In the genomic region with DNA sequence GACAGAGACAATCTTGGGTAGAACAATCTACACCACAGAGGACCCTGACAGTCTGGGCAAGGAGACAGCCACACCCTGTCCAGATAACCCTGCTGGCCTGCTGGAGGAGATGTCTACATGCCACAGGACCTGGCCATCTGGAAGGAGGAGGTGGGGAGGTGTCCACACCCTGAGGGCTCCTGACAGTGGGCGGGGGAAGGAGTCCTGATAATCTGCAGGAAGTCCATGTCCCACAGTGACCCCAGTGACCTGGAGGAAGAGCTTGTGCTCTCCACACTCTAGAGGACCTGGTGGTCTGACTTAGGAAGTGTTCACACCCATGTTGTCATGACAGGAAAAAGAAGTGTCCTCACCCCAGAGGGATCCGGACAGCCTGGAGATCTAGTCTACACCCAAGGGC, we compare ENCODE assay signal across 1 cellular context.
A peak's percentile ranks its signal among the peaks of the same experiment; 100 is the strongest.
TF ChIP-seq lines count a peak whose summit lies in the region.

No MANE protein-coding gene starts in this region.

TF ChIP-seq in K562, 482 proteins besides CTCF, POLR2A, EP300 and RAD21 (continues in another document):
- TF ChIP-seq CBFA2T3 (IDR thresholded peaks at IDR 0.05) (peak; percentile 90), SAFB (IDR thresholded peaks at IDR 0.05; ENCODE audit: borderline replicate concordance, low read depth, low read length) (no peak), TEAD4 (IDR thresholded peaks at IDR 0.05; ENCODE audit: low read length) (peak; percentile 62), TEAD4 (CRISPR knock-in tag; IDR thresholded peaks at IDR 0.05; ENCODE audit: borderline replicate concordance) (no peak), ZNF197 (CRISPR knock-in tag; IDR thresholded peaks at IDR 0.05; ENCODE audit: low read depth) (no peak), JUND (IDR thresholded peaks at IDR 0.05; ENCODE audit: borderline replicate concordance, low read depth, low read length) (no peak), JUND (tag; IDR thresholded peaks at IDR 0.05; ENCODE audit: borderline replicate concordance, low read depth, low read length) (peak; percentile 33; the same call in 1 of the 3 replicates), ETV1 (tag; conservative IDR thresholded peaks at IDR 0.05; ENCODE audit: low read depth) (0 out of 2 replicates have a peak, but pooled peaks have one; percentile 20), LEF1 (IDR thresholded peaks at IDR 0.05) (no peak), RCOR1 (IDR thresholded peaks at IDR 0.05; ENCODE audit: borderline replicate concordance in 1 of 2, low read depth in 2 of 2, low read length in 2 of 2) (peak in 1 of 2 experiments; percentile 36; a peak in 1 of 4 replicates), TBL1XR1 (IDR thresholded peaks at IDR 0.05; ENCODE audit: low read length in 2 of 2) (peak in 1 of 2 experiments; percentile 35; a peak in 1 of 4 replicates), NFIC (IDR thresholded peaks at IDR 0.05) (peak; percentile 41; the same call in 1 of the 2 replicates), TCF3 (CRISPR knock-in tag; IDR thresholded peaks at IDR 0.05) (peak; percentile 81), ARID1B (IDR thresholded peaks at IDR 0.05) (peak; percentile 64), HDAC8 (tag; IDR thresholded peaks at IDR 0.05) (no peak), TRIM24 (IDR thresholded peaks at IDR 0.05) (0 out of 4 replicates have a peak, but pooled peaks of 1 of the 2 experiments have one; percentile 19), NR2C1 (IDR thresholded peaks at IDR 0.05) (peak; percentile 62), NR2C1 (tag; IDR thresholded peaks at IDR 0.05) (peak; percentile 72), KLF16 (IDR thresholded peaks at IDR 0.05) (peak; percentile 42; the same call in 1 of the 2 replicates), MIER1 (IDR thresholded peaks at IDR 0.05; ENCODE audit: low read depth) (no peak), PHTF2 (CRISPR knock-in tag; IDR thresholded peaks at IDR 0.05) (no peak), THRAP3 (IDR thresholded peaks at IDR 0.05; ENCODE audit: borderline replicate concordance) (no peak), NR2C2 (CRISPR knock-in tag; IDR thresholded peaks at IDR 0.05) (no peak), NR2C2 (tag; IDR thresholded peaks at IDR 0.05) (peak; percentile 59), SP2 (IDR thresholded peaks at IDR 0.05; ENCODE audit: extremely low read depth, low read depth, low read length, poor library complexity, severe bottlenecking) (no peak), ZFP1 (CRISPR knock-in tag; IDR thresholded peaks at IDR 0.05) (no peak), HDAC3 (IDR thresholded peaks at IDR 0.05; ENCODE audit: borderline replicate concordance, partially characterized antibody) (peak; percentile 61), EWSR1 (IDR thresholded peaks at IDR 0.05; ENCODE audit: borderline replicate concordance, low read depth, partially characterized antibody) (no peak), KLF1 (tag; IDR thresholded peaks at IDR 0.05) (peak; percentile 79; the same call in 1 of the 2 replicates), PHF20 (IDR thresholded peaks at IDR 0.05; ENCODE audit: partially characterized antibody) (no peak), SMAD4 (CRISPR knock-in tag; conservative IDR thresholded peaks at IDR 0.05) (peak; percentile 93), RUNX1 (IDR thresholded peaks at IDR 0.05; ENCODE audit: low read depth) (no peak), POLR2AphosphoS5 (IDR thresholded peaks at IDR 0.05; ENCODE audit: control insufficient read depth, insufficient read depth, low read depth, low read length) (0 out of 2 replicates have a peak, but pooled peaks have one; percentile 53), GATA2 (CRISPR knock-in tag; IDR thresholded peaks at IDR 0.05) (peak; percentile 24; the same call in 1 of the 2 replicates), TEAD1 (CRISPR knock-in tag; IDR thresholded peaks at IDR 0.05) (0 out of 4 replicates have a peak, but pooled peaks of 1 of the 2 experiments have one; percentile 30), TAL1 (IDR thresholded peaks at IDR 0.05) (peak; percentile 56; the same call in 1 of the 2 replicates), FOXP1 (CRISPR knock-in tag; IDR thresholded peaks at IDR 0.05) (0 out of 2 replicates have a peak, but pooled peaks have one; percentile 29), CTBP1 (IDR thresholded peaks at IDR 0.05; ENCODE audit: borderline replicate concordance) (peak; percentile 60; the same call in 1 of the 2 replicates), DPF2 (IDR thresholded peaks at IDR 0.05) (0 out of 2 replicates have a peak, but pooled peaks have one; percentile 25)
- TF ChIP-seq, protein P1, sequence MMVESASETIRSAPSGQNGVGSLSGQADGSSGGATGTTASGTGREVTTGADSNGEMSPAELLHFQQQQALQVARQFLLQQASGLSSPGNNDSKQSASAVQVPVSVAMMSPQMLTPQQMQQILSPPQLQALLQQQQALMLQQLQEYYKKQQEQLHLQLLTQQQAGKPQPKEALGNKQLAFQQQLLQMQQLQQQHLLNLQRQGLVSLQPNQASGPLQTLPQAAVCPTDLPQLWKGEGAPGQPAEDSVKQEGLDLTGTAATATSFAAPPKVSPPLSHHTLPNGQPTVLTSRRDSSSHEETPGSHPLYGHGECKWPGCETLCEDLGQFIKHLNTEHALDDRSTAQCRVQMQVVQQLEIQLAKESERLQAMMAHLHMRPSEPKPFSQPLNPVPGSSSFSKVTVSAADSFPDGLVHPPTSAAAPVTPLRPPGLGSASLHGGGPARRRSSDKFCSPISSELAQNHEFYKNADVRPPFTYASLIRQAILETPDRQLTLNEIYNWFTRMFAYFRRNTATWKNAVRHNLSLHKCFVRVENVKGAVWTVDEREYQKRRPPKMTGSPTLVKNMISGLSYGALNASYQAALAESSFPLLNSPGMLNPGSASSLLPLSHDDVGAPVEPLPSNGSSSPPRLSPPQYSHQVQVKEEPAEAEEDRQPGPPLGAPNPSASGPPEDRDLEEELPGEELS (CRISPR knock-in tag; IDR thresholded peaks at IDR 0.05; ENCODE audit: borderline replicate concordance) = no peak
- TF ChIP-seq, protein P2, sequence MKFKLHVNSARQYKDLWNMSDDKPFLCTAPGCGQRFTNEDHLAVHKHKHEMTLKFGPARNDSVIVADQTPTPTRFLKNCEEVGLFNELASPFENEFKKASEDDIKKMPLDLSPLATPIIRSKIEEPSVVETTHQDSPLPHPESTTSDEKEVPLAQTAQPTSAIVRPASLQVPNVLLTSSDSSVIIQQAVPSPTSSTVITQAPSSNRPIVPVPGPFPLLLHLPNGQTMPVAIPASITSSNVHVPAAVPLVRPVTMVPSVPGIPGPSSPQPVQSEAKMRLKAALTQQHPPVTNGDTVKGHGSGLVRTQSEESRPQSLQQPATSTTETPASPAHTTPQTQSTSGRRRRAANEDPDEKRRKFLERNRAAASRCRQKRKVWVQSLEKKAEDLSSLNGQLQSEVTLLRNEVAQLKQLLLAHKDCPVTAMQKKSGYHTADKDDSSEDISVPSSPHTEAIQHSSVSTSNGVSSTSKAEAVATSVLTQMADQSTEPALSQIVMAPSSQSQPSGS (CRISPR knock-in tag; IDR thresholded peaks at IDR 0.05) = no peak
- TF ChIP-seq, protein P3, sequence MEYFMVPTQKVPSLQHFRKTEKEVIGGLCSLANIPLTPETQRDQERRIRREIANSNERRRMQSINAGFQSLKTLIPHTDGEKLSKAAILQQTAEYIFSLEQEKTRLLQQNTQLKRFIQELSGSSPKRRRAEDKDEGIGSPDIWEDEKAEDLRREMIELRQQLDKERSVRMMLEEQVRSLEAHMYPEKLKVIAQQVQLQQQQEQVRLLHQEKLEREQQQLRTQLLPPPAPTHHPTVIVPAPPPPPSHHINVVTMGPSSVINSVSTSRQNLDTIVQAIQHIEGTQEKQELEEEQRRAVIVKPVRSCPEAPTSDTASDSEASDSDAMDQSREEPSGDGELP (CRISPR knock-in tag; IDR thresholded peaks at IDR 0.05; ENCODE audit: borderline replicate concordance) = peak; percentile 55; the same call in 1 of the 2 replicates
- TF ChIP-seq, protein P4, sequence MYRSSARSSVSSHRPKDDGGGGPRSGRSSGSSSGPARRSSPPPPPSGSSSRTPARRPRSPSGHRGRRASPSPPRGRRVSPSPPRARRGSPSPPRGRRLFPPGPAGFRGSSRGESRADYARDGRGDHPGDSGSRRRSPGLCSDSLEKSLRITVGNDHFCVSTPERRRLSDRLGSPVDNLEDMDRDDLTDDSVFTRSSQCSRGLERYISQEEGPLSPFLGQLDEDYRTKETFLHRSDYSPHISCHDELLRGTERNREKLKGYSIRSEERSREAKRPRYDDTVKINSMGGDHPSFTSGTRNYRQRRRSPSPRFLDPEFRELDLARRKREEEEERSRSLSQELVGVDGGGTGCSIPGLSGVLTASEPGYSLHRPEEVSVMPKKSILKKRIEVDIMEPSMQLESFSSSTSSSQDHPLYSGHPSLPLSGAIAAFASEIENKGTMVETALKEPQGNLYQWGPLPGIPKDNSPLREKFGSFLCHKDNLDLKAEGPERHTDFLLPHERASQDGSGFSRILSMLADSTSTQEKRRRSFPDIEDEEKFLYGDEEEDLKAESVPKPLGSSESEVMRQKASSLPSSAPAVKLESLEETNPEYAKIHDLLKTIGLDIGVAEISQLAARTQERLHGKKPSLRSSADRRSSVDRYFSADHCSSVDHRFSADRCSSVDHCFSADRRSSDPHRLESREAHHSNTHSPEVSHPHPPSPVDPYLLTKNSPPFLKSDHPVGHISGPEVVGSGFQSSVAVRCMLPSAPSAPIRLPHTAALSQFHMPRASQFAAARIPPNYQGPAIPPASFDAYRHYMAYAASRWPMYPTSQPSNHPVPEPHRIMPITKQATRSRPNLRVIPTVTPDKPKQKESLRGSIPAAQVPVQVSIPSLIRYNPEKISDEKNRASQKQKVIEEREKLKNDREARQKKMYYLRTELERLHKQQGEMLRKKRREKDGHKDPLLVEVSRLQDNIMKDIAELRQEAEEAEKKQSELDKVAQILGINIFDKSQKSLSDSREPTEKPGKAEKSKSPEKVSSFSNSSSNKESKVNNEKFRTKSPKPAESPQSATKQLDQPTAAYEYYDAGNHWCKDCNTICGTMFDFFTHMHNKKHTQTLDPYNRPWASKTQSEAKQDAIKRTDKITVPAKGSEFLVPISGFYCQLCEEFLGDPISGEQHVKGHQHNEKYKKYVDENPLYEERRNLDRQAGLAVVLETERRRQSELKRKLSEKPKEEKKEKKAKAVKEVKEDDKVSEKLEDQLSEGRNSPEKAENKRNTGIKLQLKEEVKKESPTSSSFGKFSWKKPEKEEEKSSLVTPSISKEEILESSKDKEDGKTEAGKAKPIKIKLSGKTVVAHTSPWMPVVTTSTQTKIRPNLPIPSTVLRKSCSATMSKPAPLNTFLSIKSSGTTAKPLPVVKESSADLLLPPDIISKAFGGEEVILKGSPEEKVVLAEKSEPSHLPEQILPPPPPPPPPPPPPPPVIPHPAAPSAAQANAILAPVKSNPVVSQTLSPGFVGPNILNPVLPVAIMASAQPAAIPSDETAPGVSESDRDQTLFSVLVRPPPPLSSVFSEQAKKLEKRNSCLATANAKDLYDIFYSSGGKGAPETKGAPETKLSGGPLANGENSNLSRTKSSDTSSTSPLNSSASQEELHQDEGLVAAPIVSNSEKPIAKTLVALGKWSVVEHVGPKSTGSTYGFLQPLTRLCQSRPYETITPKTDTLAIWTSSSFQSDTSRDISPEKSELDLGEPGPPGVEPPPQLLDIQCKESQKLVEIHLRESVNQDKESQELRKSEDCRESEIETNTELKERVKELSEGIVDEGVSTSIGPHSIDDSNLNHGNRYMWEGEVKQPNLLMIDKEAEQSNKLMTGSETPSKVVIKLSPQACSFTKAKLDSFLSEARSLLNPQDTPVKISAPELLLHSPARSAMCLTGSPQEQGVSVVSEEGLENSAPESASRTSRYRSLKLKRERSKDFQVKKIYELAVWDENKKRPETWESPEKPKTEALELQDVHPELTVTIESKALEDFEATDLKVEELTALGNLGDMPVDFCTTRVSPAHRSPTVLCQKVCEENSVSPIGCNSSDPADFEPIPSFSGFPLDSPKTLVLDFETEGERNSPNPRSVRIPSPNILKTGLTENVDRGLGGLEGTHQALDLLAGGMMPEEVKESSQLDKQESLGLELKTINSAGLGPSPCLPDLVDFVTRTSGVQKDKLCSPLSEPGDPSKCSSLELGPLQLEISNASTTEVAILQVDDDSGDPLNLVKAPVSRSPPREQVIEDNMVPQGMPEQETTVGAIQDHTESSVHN (IDR thresholded peaks at IDR 0.05; ENCODE audit: borderline replicate concordance in 1 of 2, low read depth in 1 of 2) = no peak
- TF ChIP-seq, protein P5, sequence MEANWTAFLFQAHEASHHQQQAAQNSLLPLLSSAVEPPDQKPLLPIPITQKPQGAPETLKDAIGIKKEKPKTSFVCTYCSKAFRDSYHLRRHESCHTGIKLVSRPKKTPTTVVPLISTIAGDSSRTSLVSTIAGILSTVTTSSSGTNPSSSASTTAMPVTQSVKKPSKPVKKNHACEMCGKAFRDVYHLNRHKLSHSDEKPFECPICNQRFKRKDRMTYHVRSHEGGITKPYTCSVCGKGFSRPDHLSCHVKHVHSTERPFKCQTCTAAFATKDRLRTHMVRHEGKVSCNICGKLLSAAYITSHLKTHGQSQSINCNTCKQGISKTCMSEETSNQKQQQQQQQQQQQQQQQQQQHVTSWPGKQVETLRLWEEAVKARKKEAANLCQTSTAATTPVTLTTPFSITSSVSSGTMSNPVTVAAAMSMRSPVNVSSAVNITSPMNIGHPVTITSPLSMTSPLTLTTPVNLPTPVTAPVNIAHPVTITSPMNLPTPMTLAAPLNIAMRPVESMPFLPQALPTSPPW (CRISPR knock-in tag; IDR thresholded peaks at IDR 0.05) = peak; percentile 18; the same call in 1 of the 2 replicates
- TF ChIP-seq, protein P6, sequence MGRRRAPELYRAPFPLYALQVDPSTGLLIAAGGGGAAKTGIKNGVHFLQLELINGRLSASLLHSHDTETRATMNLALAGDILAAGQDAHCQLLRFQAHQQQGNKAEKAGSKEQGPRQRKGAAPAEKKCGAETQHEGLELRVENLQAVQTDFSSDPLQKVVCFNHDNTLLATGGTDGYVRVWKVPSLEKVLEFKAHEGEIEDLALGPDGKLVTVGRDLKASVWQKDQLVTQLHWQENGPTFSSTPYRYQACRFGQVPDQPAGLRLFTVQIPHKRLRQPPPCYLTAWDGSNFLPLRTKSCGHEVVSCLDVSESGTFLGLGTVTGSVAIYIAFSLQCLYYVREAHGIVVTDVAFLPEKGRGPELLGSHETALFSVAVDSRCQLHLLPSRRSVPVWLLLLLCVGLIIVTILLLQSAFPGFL (CRISPR knock-in tag; IDR thresholded peaks at IDR 0.05) = no peak
- TF ChIP-seq, protein P7, sequence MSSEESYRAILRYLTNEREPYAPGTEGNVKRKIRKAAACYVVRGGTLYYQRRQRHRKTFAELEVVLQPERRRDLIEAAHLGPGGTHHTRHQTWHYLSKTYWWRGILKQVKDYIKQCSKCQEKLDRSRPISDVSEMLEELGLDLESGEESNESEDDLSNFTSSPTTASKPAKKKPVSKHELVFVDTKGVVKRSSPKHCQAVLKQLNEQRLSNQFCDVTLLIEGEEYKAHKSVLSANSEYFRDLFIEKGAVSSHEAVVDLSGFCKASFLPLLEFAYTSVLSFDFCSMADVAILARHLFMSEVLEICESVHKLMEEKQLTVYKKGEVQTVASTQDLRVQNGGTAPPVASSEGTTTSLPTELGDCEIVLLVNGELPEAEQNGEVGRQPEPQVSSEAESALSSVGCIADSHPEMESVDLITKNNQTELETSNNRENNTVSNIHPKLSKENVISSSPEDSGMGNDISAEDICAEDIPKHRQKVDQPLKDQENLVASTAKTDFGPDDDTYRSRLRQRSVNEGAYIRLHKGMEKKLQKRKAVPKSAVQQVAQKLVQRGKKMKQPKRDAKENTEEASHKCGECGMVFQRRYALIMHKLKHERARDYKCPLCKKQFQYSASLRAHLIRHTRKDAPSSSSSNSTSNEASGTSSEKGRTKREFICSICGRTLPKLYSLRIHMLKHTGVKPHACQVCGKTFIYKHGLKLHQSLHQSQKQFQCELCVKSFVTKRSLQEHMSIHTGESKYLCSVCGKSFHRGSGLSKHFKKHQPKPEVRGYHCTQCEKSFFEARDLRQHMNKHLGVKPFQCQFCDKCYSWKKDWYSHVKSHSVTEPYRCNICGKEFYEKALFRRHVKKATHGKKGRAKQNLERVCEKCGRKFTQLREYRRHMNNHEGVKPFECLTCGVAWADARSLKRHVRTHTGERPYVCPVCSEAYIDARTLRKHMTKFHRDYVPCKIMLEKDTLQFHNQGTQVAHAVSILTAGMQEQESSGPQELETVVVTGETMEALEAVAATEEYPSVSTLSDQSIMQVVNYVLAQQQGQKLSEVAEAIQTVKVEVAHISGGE (CRISPR knock-in tag; IDR thresholded peaks at IDR 0.05) = peak in 1 of 3 experiments; percentile 35; a peak in 1 of 6 replicates
